Comparison of ENCODE assay signal across 20 cellular contexts in genomic region chr2:24842081-24843050, GRCh38.
"Had no signal": no experiment of that assay in that cellular context is flagged by ENCODE, and none has a peak within 500 bp of the region (broad histone marks: within the 10 kb centered on the region; RNA-seq: fewer than 3 reads in every experiment).

No MANE protein-coding gene starts in this region.

- FAIRE-seq: keratinocyte had no signal

- H3K4me3 ChIP-seq: left lung, tibial nerve had no signal

- H3K4me1 ChIP-seq: foreskin keratinocyte, left lung had no signal

- H3K27me3 ChIP-seq: foreskin keratinocyte, left lung, tibial nerve had no signal

- H3K27me3 Mint-ChIP-seq: activated naive CD8-positive, alpha-beta T cell; progenitor cell of endocrine pancreas; stimulated activated naive CD8-positive, alpha-beta T cell treated with anti-CD3 and anti-CD28 coated beads, Interleukin-15, Interleukin-2, amounts not matched to agents 100 ng/mL and 50 ng/mL, for 24 hours; T-helper 17 cell had no signal

- ATAC-seq: activated T-cell treated with anti-CD3 and anti-CD28 coated beads, Interleukin-2, amount 50 U/mL, for 4 hours; foreskin keratinocyte; left lung; T-helper 17 cell had no signal

- H3K27ac Mint-ChIP-seq: activated naive CD8-positive, alpha-beta T cell; activated T-helper 2 cell treated with anti-CD3 and anti-CD28 coated beads, Interferon-gamma antibody, Interleukin-2, Interleukin-4, amounts not matched to agents 10 μg/mL and 5 μg/mL and 100 μg/mL, durations not matched to agents 14 hours and 24 hours and 36 hours; progenitor cell of endocrine pancreas; stimulated activated naive CD8-positive, alpha-beta T cell treated with anti-CD3 and anti-CD28 coated beads, Interleukin-15, Interleukin-2, amounts not matched to agents 100 ng/mL and 50 ng/mL, for 24 hours; T-helper 17 cell had no signal

- DNase-seq: activated CD4-positive, alpha-beta T cell treated with anti-CD3 and anti-CD28 coated beads for 4 hours; activated CD4-positive, alpha-beta T cell treated with anti-CD3 and anti-CD28 coated beads, Interleukin-2, amount 50 U/mL, for 48 hours; activated CD4-positive, CD25-positive, alpha-beta regulatory T cell; activated CD8-positive, alpha-beta memory T cell treated with anti-CD3 and anti-CD28 coated beads, Interleukin-2, amount 50 U/mL, for 48 hours; activated naive CD4-positive, alpha-beta T cell; activated T-cell treated with anti-CD3 and anti-CD28 coated beads, Interleukin-2, amount 50 U/mL, for 4 hours; foreskin keratinocyte; left lung; mesenchymal stem cell; retina; stimulated activated CD4-positive, alpha-beta T cell treated with anti-CD3 and anti-CD28 coated beads, Interleukin-4, amount 100 ng/mL, for 24 hours; SW 1271; T-helper 17 cell had no signal

- H3K4me3 Mint-ChIP-seq: activated naive CD8-positive, alpha-beta T cell; activated T-cell treated with anti-CD3 and anti-CD28 coated beads, Interleukin-2, amount 50 U/mL, for 4 hours; neural crest cell; stimulated activated naive CD8-positive, alpha-beta T cell treated with anti-CD3 and anti-CD28 coated beads, Interleukin-15, Interleukin-2, amounts not matched to agents 100 ng/mL and 50 ng/mL, for 24 hours; T-helper 17 cell had no signal

- H3K9me3 ChIP-seq: left lung, tibial nerve had no signal

- H3K27ac ChIP-seq: foreskin keratinocyte, left lung, tibial nerve had no signal

- H3K9me3 Mint-ChIP-seq: activated T-cell treated with anti-CD3 and anti-CD28 coated beads, Interleukin-2, amount 50 U/mL, for 4 hours; activated T-helper 2 cell treated with anti-CD3 and anti-CD28 coated beads, Interferon-gamma antibody, Interleukin-2, Interleukin-4, amounts not matched to agents 10 μg/mL and 5 μg/mL and 100 μg/mL, durations not matched to agents 14 hours and 24 hours and 36 hours; stimulated activated naive CD8-positive, alpha-beta T cell treated with anti-CD3 and anti-CD28 coated beads, Interleukin-15, Interleukin-2, amounts not matched to agents 100 ng/mL and 50 ng/mL, for 24 hours had no signal

- H3K4me1 Mint-ChIP-seq: neural crest cell had no signal
